In genomic region chr6:44966449-44967091, GRCh38 we compare ENCODE assay signal across 1 cellular context.
TF ChIP-seq lines count a peak whose summit lies in the region.

No MANE protein-coding gene starts in this region.

TF ChIP-seq in K562, 482 proteins besides CTCF, POLR2A, EP300 and RAD21 (continued from another document):
- TF ChIP-seq MLLT1 (IDR thresholded peaks at IDR 0.05) (peak in 1 of 2 experiments; percentile 78; a peak in 1 of 4 replicates), ZNF134 (CRISPR knock-in tag; conservative IDR thresholded peaks at IDR 0.05) (peak; percentile 47; the same call in 1 of the 2 replicates), ZBTB2 (IDR thresholded peaks at IDR 0.05) (peak; percentile 74; the same call in 1 of the 2 replicates), CTBP1 (IDR thresholded peaks at IDR 0.05; ENCODE audit: borderline replicate concordance) (peak; percentile 67; the same call in 1 of the 2 replicates), ARID1B (IDR thresholded peaks at IDR 0.05) (peak; percentile 100), MEF2D (tag; conservative IDR thresholded peaks at IDR 0.05; ENCODE audit: low read depth) (peak; percentile 91), C11orf30 (IDR thresholded peaks at IDR 0.05; ENCODE audit: low read depth) (peak; percentile 46), MAFK (IDR thresholded peaks at IDR 0.05; ENCODE audit: low read length) (peak; percentile 44; the same call in 1 of the 2 replicates), NCOA1 (IDR thresholded peaks at IDR 0.05; ENCODE audit: low read depth) (peak; percentile 96), PBX2 (CRISPR knock-in tag; IDR thresholded peaks at IDR 0.05; ENCODE audit: low read depth) (0 out of 2 replicates have a peak, but pooled peaks have one; percentile 2), PBX2 (tag; conservative IDR thresholded peaks at IDR 0.05; ENCODE audit: low read depth) (peak; percentile 98), TOE1 (IDR thresholded peaks at IDR 0.05; ENCODE audit: borderline replicate concordance) (peak; percentile 82), TOE1 (CRISPR knock-in tag; IDR thresholded peaks at IDR 0.05; ENCODE audit: borderline replicate concordance, low read depth) (no peak), FOXJ2 (tag; IDR thresholded peaks at IDR 0.05) (peak; percentile 73), BCLAF1 (IDR thresholded peaks at IDR 0.05; ENCODE audit: borderline replicate concordance in 1 of 2, control insufficient read depth in 1 of 2, low read depth in 2 of 2, low read length in 1 of 2) (no peak)
